9 cellular contexts compared by ENCODE assay signal in genomic region chr3:140206196-140207040, GRCh38.
DNase-seq lines count a peak whose midpoint lies in the region; FAIRE-seq and TF ChIP-seq lines count a peak whose summit lies in the region.
"Had no signal": no experiment of that assay in that cellular context is flagged by ENCODE, and none has a peak within 500 bp of the region (broad histone marks: within the 10 kb centered on the region; RNA-seq: fewer than 3 reads in every experiment).

No MANE protein-coding gene starts in this region.

- no peaks in the 10 kb centered on the region for H3K9me3 Mint-ChIP-seq in Caco-2 (ENCODE audit: unreplicated experiment)
- no peaks in the 10 kb centered on the region for H3K9me3 Mint-ChIP-seq in activated CD4-positive, alpha-beta memory T cell treated with anti-CD3 and anti-CD28 coated beads, Interleukin-2, amount 10 ng/mL, durations not matched to agents 7 days and 5 days

- intact Hi-C loops in Caco-2 (cut with micrococcal nuclease; ENCODE audit: unreplicated experiment) = loop anchor here (10.0 kb wide), 1 partner anchor 222 kb away; no protein-coding TSS in a partner anchor

- no peak overlapping the region for H3K27ac Mint-ChIP-seq in Caco-2 (ENCODE audit: unreplicated experiment)
- H3K27ac Mint-ChIP-seq in activated CD4-positive, alpha-beta memory T cell treated with anti-CD3 and anti-CD28 coated beads, Interleukin-2, amount 10 ng/mL, durations not matched to agents 7 days and 5 days = no peak overlapping the region

- FAIRE-seq in frontal cortex (lab: Jason Lieb, UNC) = no peak
- FAIRE-seq: TTC549 had no signal

- no peaks in the 10 kb centered on the region for H3K36me3 Mint-ChIP-seq in Caco-2 (ENCODE audit: insufficient read depth, unreplicated experiment)
- no peaks in the 10 kb centered on the region for H3K36me3 Mint-ChIP-seq in activated CD4-positive, alpha-beta memory T cell treated with anti-CD3 and anti-CD28 coated beads, Interleukin-2, amount 10 ng/mL, durations not matched to agents 7 days and 5 days (ENCODE audit: low read depth)

- DNase-seq in Caco-2 = peak; percentile 40 to 59
- DNase-seq in M059J (ENCODE audit: low read depth) = peak; percentile 62
- DNase-seq in adipocyte (ENCODE audit: low read depth) = peak; percentile 66
- peak; percentile 66 for DNase-seq in islet precursor cell
- no peak for DNase-seq in frontal cortex (ENCODE audit: low spot score in 2 of 2)
- no peak for DNase-seq in cerebellar nuclear complex (lab: John Stamatoyannopoulos, UW)
- DNase-seq in activated CD4-positive, alpha-beta memory T cell treated with anti-CD3 and anti-CD28 coated beads, Interleukin-2, amount 10 ng/mL, durations not matched to agents 7 days and 5 days = no peak
- no peak for DNase-seq in epidermal melanocyte (ENCODE audit: insufficient read length, low spot score)

- H3K27me3 ChIP-seq in Caco-2 (replicated peaks; ENCODE audit: control insufficient read depth, insufficient read depth, low read length) (no peaks in the 10 kb centered on the region), adipocyte (replicated peaks; ENCODE audit: control insufficient read depth, insufficient read depth, low read length) (peaks cover 34% of the 10 kb centered on the region)

- no peak overlapping the region for H3K4me3 Mint-ChIP-seq in Caco-2 (ENCODE audit: unreplicated experiment)
- H3K4me3 Mint-ChIP-seq in activated CD4-positive, alpha-beta memory T cell treated with anti-CD3 and anti-CD28 coated beads, Interleukin-2, amount 10 ng/mL, durations not matched to agents 7 days and 5 days = no peak overlapping the region

- H3K27me3 Mint-ChIP-seq in Caco-2 (ENCODE audit: insufficient read depth, unreplicated experiment) = peaks cover 3% of the 10 kb centered on the region
- peaks cover 2% of the 10 kb centered on the region for H3K27me3 Mint-ChIP-seq in activated CD4-positive, alpha-beta memory T cell treated with anti-CD3 and anti-CD28 coated beads, Interleukin-2, amount 10 ng/mL, durations not matched to agents 7 days and 5 days

- H3K9me3 ChIP-seq in Caco-2 (no peaks in the 10 kb centered on the region), adipocyte (ENCODE audit: control insufficient read depth, low read length) (no peaks in the 10 kb centered on the region)

- no peaks in the 10 kb centered on the region for H3K4me1 Mint-ChIP-seq in Caco-2 (ENCODE audit: low read depth, unreplicated experiment)
- H3K4me1 Mint-ChIP-seq in activated CD4-positive, alpha-beta memory T cell treated with anti-CD3 and anti-CD28 coated beads, Interleukin-2, amount 10 ng/mL, durations not matched to agents 7 days and 5 days = no peaks in the 10 kb centered on the region

- POLR2A ChIA-PET in Caco-2 (lab: Charles Lee) = no interaction called here
- POLR2A ChIA-PET in activated CD4-positive, alpha-beta memory T cell treated with anti-CD3 and anti-CD28 coated beads, Interleukin-2, amount 10 ng/mL, durations not matched to agents 7 days and 5 days (lab: Charles Lee) = no interaction called here

- peak in 1 of 2 experiments; percentile 59 for TF ChIP-seq CTCF in Caco-2 (IDR thresholded peaks at IDR 0.05; ENCODE audit: insufficient read depth in 1 of 2, low read depth in 1 of 2, low read length in 1 of 2, severe bottlenecking in 1 of 2, unreplicated experiment in 1 of 2)

- H3K36me3 ChIP-seq in Caco-2 (ENCODE audit: control insufficient read depth, insufficient read depth, low read length) (no peaks in the 10 kb centered on the region), adipocyte (ENCODE audit: control insufficient read depth, insufficient read depth, low read length, severe bottlenecking) (no peaks in the 10 kb centered on the region)

- H3K4me1 ChIP-seq in Caco-2 (no peaks in the 10 kb centered on the region), adipocyte (ENCODE audit: control insufficient read depth, insufficient read depth, low read length) (no peaks in the 10 kb centered on the region)

- H3K4me3 ChIP-seq in Caco-2 (ENCODE audit: low read depth, low read length) (no peak overlapping the region), adipocyte (ENCODE audit: low read length) (no peak overlapping the region)

- no peak overlapping the region for H3K9ac ChIP-seq in adipocyte (ENCODE audit: low read length)

- no TSS peak for BruUV-seq in Caco-2 (replicated peaks; lab: Mats Ljungman, UMichigan)

- CTCF ChIA-PET in Caco-2 (lab: Charles Lee) = no interaction called here
- CTCF ChIA-PET in activated CD4-positive, alpha-beta memory T cell treated with anti-CD3 and anti-CD28 coated beads, Interleukin-2, amount 10 ng/mL, durations not matched to agents 7 days and 5 days (lab: Charles Lee) = no interaction called here

Comparison
In these comparisons a context has a peak if more than half of its experiments do, and no peak if none do; other contexts are left out.
1. DNase-seq: peak in Caco-2 (2 of 2), M059J (single experiment), adipocyte (single experiment) and islet precursor cell (single experiment); none in frontal cortex (0 of 2), cerebellar nuclear complex (0 of 2), activated CD4-positive, alpha-beta memory T cell treated with anti-CD3 and anti-CD28 coated beads, Interleukin-2, amount 10 ng/mL, durations not matched to agents 7 days and 5 days (single experiment) and epidermal melanocyte (single experiment).